ENCODE assay signal across 9 cellular contexts in the genomic region with DNA sequence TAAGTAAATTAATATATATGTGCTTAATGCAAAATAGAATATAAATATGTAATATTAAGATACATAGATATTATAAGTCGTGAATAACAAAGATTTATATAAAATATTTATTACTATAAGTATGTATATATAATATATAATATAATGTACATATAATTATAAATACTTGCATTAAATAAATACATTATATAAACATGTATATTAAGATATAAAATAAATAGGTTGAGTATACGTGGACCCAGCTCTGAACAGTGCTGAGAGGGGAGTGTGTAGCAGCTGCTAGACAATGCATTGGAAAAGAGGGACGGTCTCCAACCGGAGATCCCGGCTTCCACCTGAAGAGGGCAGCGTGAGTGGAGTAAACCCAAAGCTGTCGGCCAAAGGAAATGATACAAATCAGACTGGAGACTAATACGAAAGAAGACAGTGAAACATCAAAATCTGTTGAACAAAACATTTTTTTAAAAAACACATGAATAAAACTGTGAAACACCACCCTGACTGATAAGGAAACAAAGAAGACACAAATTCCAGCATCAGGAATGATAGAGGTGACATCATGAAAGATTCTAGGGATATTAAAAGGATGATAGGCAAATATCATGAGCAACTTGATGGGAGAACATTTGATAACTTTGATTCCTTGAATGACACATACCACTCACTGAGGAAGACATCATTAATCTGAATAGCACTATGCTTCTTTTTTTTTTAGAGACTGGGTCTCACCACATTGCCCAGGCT.
DNase-seq lines count a peak whose midpoint lies in the region; ATAC-seq, FAIRE-seq and TF ChIP-seq lines count a peak whose summit lies in the region.
"Had no signal": no experiment of that assay in that cellular context is flagged by ENCODE, and none has a peak within 500 bp of the region (broad histone marks: within the 10 kb centered on the region; RNA-seq: fewer than 3 reads in every experiment).

No MANE protein-coding gene starts in this region.

- peak; percentile 88 for TF ChIP-seq CTCF in AG04450 (IDR thresholded peaks at IDR 0.05; ENCODE audit: low read depth, low read length)
- peak; percentile 48 to 86 (median 76) for TF ChIP-seq CTCF in dorsolateral prefrontal cortex (IDR thresholded peaks at IDR 0.05 in 54 of 56, conservative IDR thresholded peaks at IDR 0.05 in 2 of 56; ENCODE audit: low read depth in 1 of 56, partially characterized antibody in 56 of 56)

- POLR2A ChIA-PET in AG04450 (lab: Yijun Ruan, JAX) = no interaction called here
- POLR2A ChIA-PET in activated CD4-positive, alpha-beta T cell treated with anti-CD3 and anti-CD28 coated beads, Interleukin-2, amount 10 ng/mL, durations not matched to agents 7 days and 5 days (lab: Charles Lee) = no interaction called here

- DNase-seq in AG04450 (ENCODE audit: low read depth, low spot score) (peak; percentile 24), H54 (ENCODE audit: insufficient read length, low spot score) (peak; percentile 55), NCI-H526 treated with DMSO at 0.1 percent for 48 hours (lab: John Stamatoyannopoulos, UW) (peak; percentile 16), dorsolateral prefrontal cortex (peak; percentile 66 to 80 (median 76)), medulla oblongata (ENCODE audit: extremely low spot score) (peak; percentile 81)
- DNase-seq in activated CD4-positive, alpha-beta T cell treated with anti-CD3 and anti-CD28 coated beads, Interleukin-2, amount 10 ng/mL, durations not matched to agents 7 days and 5 days = peak; percentile 75
- peak; percentile 30 to 54 for DNase-seq in stimulated activated CD8-positive, alpha-beta memory T cell treated with anti-CD3 and anti-CD28 coated beads, Interleukin-4, amount 100 ng/mL, for 4 hours (ENCODE audit: low read depth in 2 of 2, low spot score in 1 of 2)

- TF ChIP-seq POLR2A in H54 (IDR thresholded peaks at IDR 0.05; ENCODE audit: low read depth, low read length) = no peak

- peaks cover 64% of the 10 kb centered on the region for H3K36me3 Mint-ChIP-seq in activated CD4-positive, alpha-beta T cell treated with anti-CD3 and anti-CD28 coated beads, Interleukin-2, amount 10 ng/mL, durations not matched to agents 7 days and 5 days (ENCODE audit: low read depth)

- CTCF ChIA-PET in AG04450 (lab: Charles Lee) = interaction anchor here (1.0 to 1.5 kb wide), 7 partner anchors 10 to 76 kb away, joined by 3 to 6 read pairs (median 3); no protein-coding TSS in a partner anchor
- CTCF ChIA-PET in activated CD4-positive, alpha-beta T cell treated with anti-CD3 and anti-CD28 coated beads, Interleukin-2, amount 10 ng/mL, durations not matched to agents 7 days and 5 days (lab: Charles Lee) = interaction anchor here (0.6 to 1.8 kb wide), 5 partner anchors 10 to 159 kb away, joined by 3 to 8 read pairs (median 5); no protein-coding TSS in a partner anchor

- H3K27me3 ChIP-seq in AG04450 (ENCODE audit: control insufficient read depth, insufficient read depth, low read length) (no peaks in the 10 kb centered on the region), dorsolateral prefrontal cortex (no peaks in the 10 kb centered on the region)

- H3K4me1 Mint-ChIP-seq in activated CD4-positive, alpha-beta T cell treated with anti-CD3 and anti-CD28 coated beads, Interleukin-2, amount 10 ng/mL, durations not matched to agents 7 days and 5 days = peaks cover 90% of the 10 kb centered on the region

- ATAC-seq in HG02970 (IDR thresholded peaks at IDR 0.05; ENCODE audit: low FRiP score, unreplicated experiment) = no peak

- no peaks in the 10 kb centered on the region for H3K27me3 Mint-ChIP-seq in activated CD4-positive, alpha-beta T cell treated with anti-CD3 and anti-CD28 coated beads, Interleukin-2, amount 10 ng/mL, durations not matched to agents 7 days and 5 days

- peak overlapping the region; percentile 78 for H3K27ac Mint-ChIP-seq in activated CD4-positive, alpha-beta T cell treated with anti-CD3 and anti-CD28 coated beads, Interleukin-2, amount 10 ng/mL, durations not matched to agents 7 days and 5 days

- no peak overlapping the region for H3K4me3 ChIP-seq in AG04450 (ENCODE audit: low read depth, low read length)
- no peak overlapping the region for H3K4me3 ChIP-seq in dorsolateral prefrontal cortex
- H3K4me3 ChIP-seq: skin epidermis had no signal

- H3K27ac ChIP-seq in AG04450 (ENCODE audit: low read depth, low read length) (no peak overlapping the region), dorsolateral prefrontal cortex (no peak overlapping the region)
- H3K27ac ChIP-seq: skin epidermis had no signal

- no peak for FAIRE-seq in H54 (lab: Jason Lieb, UNC)

- intact Hi-C loops in dorsolateral prefrontal cortex (cut with DNase I) = loop anchor here (5.0 to 10.0 kb wide), 4 partner anchors 109 to 411 kb away; partner anchors contain the start of gene RPTOR (in 1 of the 2)

- no peak overlapping the region for H3K4me3 Mint-ChIP-seq in activated CD4-positive, alpha-beta T cell treated with anti-CD3 and anti-CD28 coated beads, Interleukin-2, amount 10 ng/mL, durations not matched to agents 7 days and 5 days

- H3K9me3 Mint-ChIP-seq in activated CD4-positive, alpha-beta T cell treated with anti-CD3 and anti-CD28 coated beads, Interleukin-2, amount 10 ng/mL, durations not matched to agents 7 days and 5 days = peaks cover 16% of the 10 kb centered on the region

- peaks cover 11% of the 10 kb centered on the region for H3K9me3 ChIP-seq in AG04450 (ENCODE audit: control insufficient read depth, insufficient read depth, low read length)

Comparison
In these comparisons a context has a peak if more than half of its experiments do, and no peak if none do; other contexts are left out.
1. DNase-seq: peak in every context shown above with its lines; median percentile 81 in medulla oblongata; 76 in dorsolateral prefrontal cortex; 75 in activated CD4-positive, alpha-beta T cell treated with anti-CD3 and anti-CD28 coated beads, Interleukin-2, amount 10 ng/mL, durations not matched to agents 7 days and 5 days; 55 in H54; 42 in stimulated activated CD8-positive, alpha-beta memory T cell treated with anti-CD3 and anti-CD28 coated beads, Interleukin-4, amount 100 ng/mL, for 4 hours; 24 in AG04450; 16 in NCI-H526 treated with DMSO at 0.1 percent for 48 hours.